ENCODE assay signal across 12 cellular contexts in the genomic region with DNA sequence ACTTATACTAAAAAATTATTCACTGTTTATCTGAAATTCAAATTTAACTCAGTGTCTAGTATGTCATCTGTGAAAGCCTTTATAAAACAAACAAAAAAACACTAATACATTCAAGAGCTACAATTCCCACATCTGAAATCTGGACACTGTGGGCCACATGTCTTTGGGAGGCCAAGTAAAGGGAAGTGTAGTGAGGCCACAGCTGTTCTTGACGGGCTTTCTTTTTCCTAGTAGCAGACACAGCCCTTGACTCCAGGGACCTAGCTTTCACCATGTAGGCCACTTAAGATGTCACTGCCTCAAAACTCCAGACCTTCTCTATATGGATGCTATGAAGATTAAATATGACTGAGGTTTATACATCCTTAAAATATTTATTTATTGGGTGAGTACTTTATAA.
DNase-seq lines count a peak whose midpoint lies in the region; ATAC-seq and TF ChIP-seq lines count a peak whose summit lies in the region.
"Had no signal": no experiment of that assay in that cellular context is flagged by ENCODE, and none has a peak within 500 bp of the region (broad histone marks: within the 10 kb centered on the region; RNA-seq: fewer than 3 reads in every experiment).

No MANE protein-coding gene starts in this region.

- no peak for ATAC-seq in HG03342 (IDR thresholded peaks at IDR 0.05; ENCODE audit: unreplicated experiment)

- in situ Hi-C loops in GM13976 (cut with MboI; ENCODE audit: low sequenced_read_pairs, unreplicated experiment), result no loop called here

- peak overlapping the region; percentile 37 for H3K9ac ChIP-seq in skeletal muscle satellite cell (ENCODE audit: low read depth, low read length)

- no peaks in the 10 kb centered on the region for H3K36me3 ChIP-seq in skeletal muscle satellite cell (ENCODE audit: insufficient read depth, low read length)
- H3K36me3 ChIP-seq: thoracic aorta had no signal

- no peak overlapping the region for H3K4me3 ChIP-seq in fibroblast of villous mesenchyme (ENCODE audit: low read depth, low read length)
- peak overlapping the region; percentile 14 for H3K4me3 ChIP-seq in skeletal muscle satellite cell (ENCODE audit: low read length)
- H3K4me3 ChIP-seq: thoracic aorta had no signal

- no peaks in the 10 kb centered on the region for H3K9me3 ChIP-seq in skeletal muscle satellite cell (replicated peaks; ENCODE audit: low read length)
- H3K9me3 ChIP-seq: thoracic aorta had no signal

- peaks cover 72% of the 10 kb centered on the region for H3K4me1 ChIP-seq in skeletal muscle satellite cell (ENCODE audit: control insufficient read depth, insufficient read depth, low read length)

- H3K4me2 ChIP-seq in skeletal muscle satellite cell (ENCODE audit: low read length), result peak overlapping the region; percentile 84

- TF ChIP-seq CTCF in GM13976 (IDR thresholded peaks at IDR 0.05; ENCODE audit: borderline replicate concordance, control extremely low read depth, extremely low read depth, insufficient read depth, missing control alignments) (peak; percentile 3), fibroblast of villous mesenchyme (IDR thresholded peaks at IDR 0.05; ENCODE audit: insufficient read depth, low read depth, low read length) (no peak)

- H3K27me3 ChIP-seq in skeletal muscle satellite cell (ENCODE audit: control insufficient read depth, insufficient read depth, low read length), result no peaks in the 10 kb centered on the region

- DNase-seq in GM13976 (ENCODE audit: low spot score) (no peak), RPMI7951 (ENCODE audit: low read depth) (peak; percentile 57), fibroblast of villous mesenchyme (ENCODE audit: low read depth) (peak; percentile 60), NCI-H748 treated with DMSO at 0.1 percent for 48 hours (lab: John Stamatoyannopoulos, UW) (no peak), cerebellar nuclear complex (lab: John Stamatoyannopoulos, UW) (no peak)
- DNase-seq: activated CD4-positive, alpha-beta T cell treated with anti-CD3 and anti-CD28 coated beads for 4 hours; central memory CD4-positive, alpha-beta T cell; KG1; NCI-H2171 treated with DMSO at 0.1 percent for 48 hours had no signal

Comparison
In these comparisons a context has a peak if more than half of its experiments do, and no peak if none do; other contexts are left out.
1. DNase-seq: peak in RPMI7951 (single experiment) and fibroblast of villous mesenchyme (single experiment); none in GM13976 (single experiment), NCI-H748 treated with DMSO at 0.1 percent for 48 hours (single experiment) and cerebellar nuclear complex (0 of 2).